18 cellular contexts compared by ENCODE assay signal in genomic region chr20:5096463-5096862, GRCh38. TPM values are rescaled to one million over a fixed set of nuclear protein-coding genes. Genes with fewer than 3 reads are reported as not detected.
A peak's percentile ranks its signal among the peaks of the same experiment; 100 is the strongest.
DNase-seq lines count a peak whose midpoint lies in the region; ATAC-seq, FAIRE-seq and TF ChIP-seq lines count a peak whose summit lies in the region.
"Had no signal": no experiment of that assay in that cellular context is flagged by ENCODE, and none has a peak within 500 bp of the region (broad histone marks: within the 10 kb centered on the region; RNA-seq: fewer than 3 reads in every experiment).

No MANE protein-coding gene starts in this region.

- no peaks in the 10 kb centered on the region for H3K9me3 Mint-ChIP-seq in activated naive CD8-positive, alpha-beta T cell treated with anti-CD3 and anti-CD28 coated beads, Interleukin-2, amount 10 ng/mL, durations not matched to agents 7 days and 5 days
- H3K9me3 Mint-ChIP-seq in activated naive CD8-positive, alpha-beta T cell treated with anti-CD3 and anti-CD28 coated beads for 36 hours, result no peaks in the 10 kb centered on the region
- peaks cover 3% of the 10 kb centered on the region for H3K9me3 Mint-ChIP-seq in glutamatergic neuron (ENCODE audit: unreplicated experiment)
- H3K9me3 Mint-ChIP-seq in endodermal cell, result no peaks in the 10 kb centered on the region

- no peak for ATAC-seq in activated naive CD8-positive, alpha-beta T cell treated with anti-CD3 and anti-CD28 coated beads, Interleukin-2, amount 10 ng/mL, durations not matched to agents 7 days and 5 days (ENCODE audit: low read depth)

- WGBS in endodermal cell (ENCODE audit: insufficient coverage in 1 of 2, insufficient read length in 1 of 2), 2 experiments, result 88 to 100% methylated on average over 2 of the region's 2 CpGs

- H3K27me3 ChIP-seq in Karpas-422 (ENCODE audit: low read length) (no peaks in the 10 kb centered on the region), neutrophil (no peaks in the 10 kb centered on the region), endodermal cell (ENCODE audit: control insufficient read depth, insufficient read depth, low read length, poor library complexity, severe bottlenecking) (no peaks in the 10 kb centered on the region)
- H3K27me3 ChIP-seq: BLaER1 treated with 17β-estradiol and CSF1 and Interleukin-3, amounts not matched to agents 10 nM and 100 nM had no signal

- POLR2A ChIA-PET in activated naive CD8-positive, alpha-beta T cell treated with anti-CD3 and anti-CD28 coated beads, Interleukin-2, amount 10 ng/mL, durations not matched to agents 7 days and 5 days (lab: Charles Lee), result no interaction called here

- TF ChIP-seq CTCF in glutamatergic neuron (IDR thresholded peaks at IDR 0.05; ENCODE audit: partially characterized antibody, unreplicated experiment) (no peak), neutrophil (IDR thresholded peaks at IDR 0.05) (no peak), endodermal cell (conservative IDR thresholded peaks at IDR 0.05) (no peak)

- H3K36me3 ChIP-seq in Karpas-422 (ENCODE audit: insufficient read depth, low read length) (peaks cover 27% of the 10 kb centered on the region), neutrophil (peaks cover 4% of the 10 kb centered on the region), endodermal cell (ENCODE audit: control insufficient read depth, insufficient read depth, low read length) (peaks cover 46% of the 10 kb centered on the region)

- H3K4me1 ChIP-seq in Karpas-422 (ENCODE audit: low read length), result peaks cover 20% of the 10 kb centered on the region
- H3K4me1 ChIP-seq in neutrophil (ENCODE audit: control insufficient read depth in 1 of 2, insufficient read depth in 1 of 2, low read depth in 1 of 2, low read length in 1 of 2), result peaks cover 5 to 13% of the 10 kb centered on the region in 2 experiments
- no peaks in the 10 kb centered on the region for H3K4me1 ChIP-seq in endodermal cell (ENCODE audit: control insufficient read depth, insufficient read depth, low read length)

- H2AFZ ChIP-seq in Karpas-422 (ENCODE audit: low read length), result no peak overlapping the region

- no peaks in the 10 kb centered on the region for H3K9me2 ChIP-seq in Karpas-422 (replicated peaks; ENCODE audit: insufficient read depth, low read length)

- no peak overlapping the region for H3K4me3 Mint-ChIP-seq in activated naive CD8-positive, alpha-beta T cell treated with anti-CD3 and anti-CD28 coated beads, Interleukin-2, amount 10 ng/mL, durations not matched to agents 7 days and 5 days
- H3K4me3 Mint-ChIP-seq in activated naive CD8-positive, alpha-beta T cell treated with anti-CD3 and anti-CD28 coated beads for 36 hours, result no peak overlapping the region
- H3K4me3 Mint-ChIP-seq in glutamatergic neuron (ENCODE audit: unreplicated experiment), result no peak overlapping the region
- H3K4me3 Mint-ChIP-seq in endodermal cell, result no peak overlapping the region

- peaks cover 9% of the 10 kb centered on the region for H3K4me1 Mint-ChIP-seq in activated naive CD8-positive, alpha-beta T cell treated with anti-CD3 and anti-CD28 coated beads, Interleukin-2, amount 10 ng/mL, durations not matched to agents 7 days and 5 days
- peaks cover 5% of the 10 kb centered on the region for H3K4me1 Mint-ChIP-seq in activated naive CD8-positive, alpha-beta T cell treated with anti-CD3 and anti-CD28 coated beads for 36 hours
- peaks cover 5% of the 10 kb centered on the region for H3K4me1 Mint-ChIP-seq in glutamatergic neuron (ENCODE audit: low read depth, unreplicated experiment)
- H3K4me1 Mint-ChIP-seq in endodermal cell, result peaks cover 4% of the 10 kb centered on the region

- no peak overlapping the region for H3K27ac Mint-ChIP-seq in activated naive CD8-positive, alpha-beta T cell treated with anti-CD3 and anti-CD28 coated beads, Interleukin-2, amount 10 ng/mL, durations not matched to agents 7 days and 5 days
- no peak overlapping the region for H3K27ac Mint-ChIP-seq in activated naive CD8-positive, alpha-beta T cell treated with anti-CD3 and anti-CD28 coated beads for 36 hours
- peak overlapping the region; percentile 74 for H3K27ac Mint-ChIP-seq in glutamatergic neuron (ENCODE audit: unreplicated experiment)
- no peak overlapping the region for H3K27ac Mint-ChIP-seq in endodermal cell

- no peak overlapping the region for H3K27ac ChIP-seq in Karpas-422 (ENCODE audit: low read length)
- peak overlapping the region; percentile 62 for H3K27ac ChIP-seq in neutrophil
- H3K27ac ChIP-seq in endodermal cell (ENCODE audit: low read depth, low read length), result no peak overlapping the region
- H3K27ac ChIP-seq: SK-N-MC had no signal

- H3K4me3 ChIP-seq in Karpas-422 (ENCODE audit: low read length) (no peak overlapping the region), neutrophil (ENCODE audit: low read depth in 1 of 2, low read length in 1 of 2) (no peak overlapping the region), endodermal cell (ENCODE audit: low read length) (no peak overlapping the region)
- H3K4me3 ChIP-seq: BLaER1 treated with 17β-estradiol and CSF1 and Interleukin-3, amounts not matched to agents 10 nM and 100 nM; SK-N-MC had no signal

- no peak overlapping the region for H3K4me2 ChIP-seq in Karpas-422 (ENCODE audit: low read depth, low read length, poor library complexity, severe bottlenecking)
- H3K4me2 ChIP-seq: BLaER1 treated with 17β-estradiol and CSF1 and Interleukin-3, amounts not matched to agents 10 nM and 100 nM had no signal

- no peaks in the 10 kb centered on the region for H4K20me1 ChIP-seq in Karpas-422 (ENCODE audit: insufficient read depth, low read depth, low read length)
- H4K20me1 ChIP-seq: BLaER1 treated with 17β-estradiol and CSF1 and Interleukin-3, amounts not matched to agents 10 nM and 100 nM had no signal

- peaks cover 23% of the 10 kb centered on the region for H3K36me3 Mint-ChIP-seq in activated naive CD8-positive, alpha-beta T cell treated with anti-CD3 and anti-CD28 coated beads, Interleukin-2, amount 10 ng/mL, durations not matched to agents 7 days and 5 days
- H3K36me3 Mint-ChIP-seq in activated naive CD8-positive, alpha-beta T cell treated with anti-CD3 and anti-CD28 coated beads for 36 hours, result peaks cover 22% of the 10 kb centered on the region
- H3K36me3 Mint-ChIP-seq in glutamatergic neuron (ENCODE audit: unreplicated experiment) (no peaks in the 10 kb centered on the region), endodermal cell (ENCODE audit: low read depth) (peaks cover 39% of the 10 kb centered on the region)

- no peak overlapping the region for H3K9ac ChIP-seq in Karpas-422 (ENCODE audit: low read length)
- H3K9ac ChIP-seq in endodermal cell (ENCODE audit: extremely low read depth, low read length, poor library complexity, severe bottlenecking), result no peak overlapping the region

- no peaks in the 10 kb centered on the region for H3K27me3 Mint-ChIP-seq in activated naive CD8-positive, alpha-beta T cell treated with anti-CD3 and anti-CD28 coated beads, Interleukin-2, amount 10 ng/mL, durations not matched to agents 7 days and 5 days
- no peaks in the 10 kb centered on the region for H3K27me3 Mint-ChIP-seq in activated naive CD8-positive, alpha-beta T cell treated with anti-CD3 and anti-CD28 coated beads for 36 hours
- H3K27me3 Mint-ChIP-seq in glutamatergic neuron (ENCODE audit: unreplicated experiment) (peaks cover 2% of the 10 kb centered on the region), endodermal cell (ENCODE audit: insufficient read depth) (no peaks in the 10 kb centered on the region)

- H3K9me3 ChIP-seq in Karpas-422 (ENCODE audit: low read length) (no peaks in the 10 kb centered on the region), neutrophil (no peaks in the 10 kb centered on the region), endodermal cell (ENCODE audit: control insufficient read depth, low read length) (no peaks in the 10 kb centered on the region)
- H3K9me3 ChIP-seq: BLaER1 treated with 17β-estradiol and CSF1 and Interleukin-3, amounts not matched to agents 10 nM and 100 nM had no signal

- peaks cover 3% of the 10 kb centered on the region; the same call in 1 of the 2 replicates for H3K79me2 ChIP-seq in Karpas-422 (ENCODE audit: low read length)

- peak; percentile 17 for DNase-seq in activated naive CD8-positive, alpha-beta T cell treated with anti-CD3 and anti-CD28 coated beads, Interleukin-2, amount 10 ng/mL, durations not matched to agents 7 days and 5 days
- DNase-seq in activated naive CD8-positive, alpha-beta T cell treated with anti-CD3 and anti-CD28 coated beads for 36 hours, result no peak
- DNase-seq in Karpas-422 (peak; percentile 37), glutamatergic neuron (no peak), frontal cortex (ENCODE audit: low spot score in 2 of 2) (no peak), endodermal cell (no peak), iPS-NIHi11 (ENCODE audit: low spot score) (no peak)
- DNase-seq: DMS79 treated with DMSO at 0.1 percent for 48 hours, KBM-7, MV-4-11, NCI-H187 treated with DMSO at 0.1 percent for 48 hours, SHP77 had no signal

- no peak for FAIRE-seq in frontal cortex (lab: Jason Lieb, UNC)
- FAIRE-seq: D721Med, H54, RCC 7860 had no signal

RNA-seq across cellular contexts. Expression of gene TMEM230, which starts 16.4 kb away (rescaled TPM):
- 10 to 100 TPM; 69.9 to 71.7 TPM for total RNA-seq in activated naive CD8-positive, alpha-beta T cell treated with anti-CD3 and anti-CD28 coated beads, Interleukin-2, amount 10 ng/mL, durations not matched to agents 7 days and 5 days
- 10 to 100 TPM; 79.4 to 79.7 TPM for total RNA-seq in activated naive CD8-positive, alpha-beta T cell treated with anti-CD3 and anti-CD28 coated beads for 36 hours
- total RNA-seq in Karpas-422 (2014; rRNA removed; shearing (Covaris generic); ENCODE audit: low replicate concordance), result 124 and 228 TPM in 2 replicates
- total RNA-seq in glutamatergic neuron (ENCODE audit: unreplicated experiment) (78.2 TPM), frontal cortex (42.4 TPM), endodermal cell (10 to 100 TPM; 80.3 to 83.3 TPM)
- polyA plus RNA-seq in endodermal cell (2013, experiment 1 of 2), result 119 TPM
- 107 TPM for polyA plus RNA-seq in endodermal cell (2013, experiment 2 of 2)

RNA-seq across cellular contexts. Expression of gene PCNA, which starts 23.3 kb away (rescaled TPM):
- 100 to 1,000 TPM; 393 to 421 TPM for total RNA-seq in activated naive CD8-positive, alpha-beta T cell treated with anti-CD3 and anti-CD28 coated beads, Interleukin-2, amount 10 ng/mL, durations not matched to agents 7 days and 5 days
- 100 to 1,000 TPM; 708 to 723 TPM for total RNA-seq in activated naive CD8-positive, alpha-beta T cell treated with anti-CD3 and anti-CD28 coated beads for 36 hours
- total RNA-seq in Karpas-422 (2014; rRNA removed; shearing (Covaris generic); ENCODE audit: low replicate concordance), result 99.1 and 185 TPM in 2 replicates
- 43.3 TPM for total RNA-seq in glutamatergic neuron (ENCODE audit: unreplicated experiment)
- total RNA-seq in frontal cortex, result 42.0 TPM
- total RNA-seq in endodermal cell, result 100 to 1,000 TPM; 168 to 169 TPM
- 270 TPM for polyA plus RNA-seq in endodermal cell (2013, experiment 1 of 2)
- 257 TPM for polyA plus RNA-seq in endodermal cell (2013, experiment 2 of 2)

RNA-seq across cellular contexts. Expression of gene CDS2, which starts 30.3 kb away (rescaled TPM):
- 10 to 100 TPM; 59.1 to 59.2 TPM for total RNA-seq in activated naive CD8-positive, alpha-beta T cell treated with anti-CD3 and anti-CD28 coated beads, Interleukin-2, amount 10 ng/mL, durations not matched to agents 7 days and 5 days
- 10 to 100 TPM; 37.5 to 41.9 TPM for total RNA-seq in activated naive CD8-positive, alpha-beta T cell treated with anti-CD3 and anti-CD28 coated beads for 36 hours
- total RNA-seq in Karpas-422 (2014; rRNA removed; shearing (Covaris generic); ENCODE audit: low replicate concordance), result 12.5 and 26.8 TPM in 2 replicates
- total RNA-seq in glutamatergic neuron (ENCODE audit: unreplicated experiment) (153 TPM), frontal cortex (69.3 TPM), endodermal cell (10 to 100 TPM; 66.8 to 77.1 TPM)
- 33.0 TPM for polyA plus RNA-seq in endodermal cell (2013, experiment 1 of 2)
- 33.7 TPM for polyA plus RNA-seq in endodermal cell (2013, experiment 2 of 2)

Comparison
In these comparisons a context has a peak if more than half of its experiments do, and no peak if none do; other contexts are left out.
1. DNase-seq: peak in activated naive CD8-positive, alpha-beta T cell treated with anti-CD3 and anti-CD28 coated beads, Interleukin-2, amount 10 ng/mL, durations not matched to agents 7 days and 5 days (single experiment) and Karpas-422 (single experiment); none in activated naive CD8-positive, alpha-beta T cell treated with anti-CD3 and anti-CD28 coated beads for 36 hours (single experiment), glutamatergic neuron (single experiment), frontal cortex (0 of 2), endodermal cell (single experiment) and iPS-NIHi11 (single experiment).